1 cellular context compared by ENCODE assay signal in genomic region chr2:160407393-160408204, GRCh38.
TF ChIP-seq lines count a peak whose summit lies in the region.

No MANE protein-coding gene starts in this region.

TF ChIP-seq in HepG2, 621 proteins besides CTCF, POLR2A, EP300 and RAD21 (continued from another document and continues in another):
- no peak for TF ChIP-seq ZNF407 (CRISPR knock-in tag; IDR thresholded peaks at IDR 0.05; ENCODE audit: not compliant biosample characterization)
- TF ChIP-seq FOXP1 (IDR thresholded peaks at IDR 0.05), result no peak
- TF ChIP-seq FOXP1 (CRISPR knock-in tag; IDR thresholded peaks at IDR 0.05), result no peak
- peak; percentile 65; the same call in 1 of the 2 replicates for TF ChIP-seq KLF6 (CRISPR knock-in tag; IDR thresholded peaks at IDR 0.05)
- TF ChIP-seq ZNF713 (CRISPR knock-in tag; IDR thresholded peaks at IDR 0.05), result no peak
- TF ChIP-seq ZNF292 (CRISPR knock-in tag; IDR thresholded peaks at IDR 0.05; ENCODE audit: borderline replicate concordance, low read depth), result no peak
- TF ChIP-seq IRF2 (CRISPR knock-in tag; IDR thresholded peaks at IDR 0.05), result no peak
- 0 out of 4 replicates have a peak, but pooled peaks of 1 of the 2 experiments have one; percentile 19 for TF ChIP-seq REST (IDR thresholded peaks at IDR 0.05; ENCODE audit: borderline replicate concordance in 1 of 2, low read depth in 1 of 2, low read length in 2 of 2)
- TF ChIP-seq BCLAF1 (IDR thresholded peaks at IDR 0.05), result no peak
- TF ChIP-seq DZIP1 (CRISPR knock-in tag; IDR thresholded peaks at IDR 0.05), result no peak
- no peak for TF ChIP-seq NONO (IDR thresholded peaks at IDR 0.05)
- 0 out of 2 replicates have a peak, but pooled peaks have one; percentile 20 for TF ChIP-seq NONO (CRISPR knock-in tag; conservative IDR thresholded peaks at IDR 0.05)
- no peak for TF ChIP-seq TFE3 (CRISPR knock-in tag; IDR thresholded peaks at IDR 0.05)
- TF ChIP-seq ZNF790 (CRISPR knock-in tag; IDR thresholded peaks at IDR 0.05; ENCODE audit: borderline replicate concordance), result no peak
- no peak for TF ChIP-seq SP2 (CRISPR knock-in tag; IDR thresholded peaks at IDR 0.05)
- 0 out of 2 replicates have a peak, but pooled peaks have one; percentile 70 for TF ChIP-seq MED13 (CRISPR knock-in tag; IDR thresholded peaks at IDR 0.05)
- peak; percentile 13; the same call in 1 of the 2 replicates for TF ChIP-seq MXD1 (CRISPR knock-in tag; IDR thresholded peaks at IDR 0.05)
- 0 out of 2 replicates have a peak, but pooled peaks have one; percentile 18 for TF ChIP-seq KMT2B (CRISPR knock-in tag; IDR thresholded peaks at IDR 0.05)
- no peak for TF ChIP-seq GRHL1 (CRISPR knock-in tag; conservative IDR thresholded peaks at IDR 0.05)
- no peak for TF ChIP-seq EEA1 (CRISPR knock-in tag; IDR thresholded peaks at IDR 0.05; ENCODE audit: borderline replicate concordance)
- no peak for TF ChIP-seq GPBP1L1 (CRISPR knock-in tag; IDR thresholded peaks at IDR 0.05)
- TF ChIP-seq TCF7 (IDR thresholded peaks at IDR 0.05; ENCODE audit: low read depth), result no peak
- no peak for TF ChIP-seq KDM3A (CRISPR knock-in tag; IDR thresholded peaks at IDR 0.05; ENCODE audit: low read depth)
- no peak for TF ChIP-seq KDM4B (CRISPR knock-in tag; IDR thresholded peaks at IDR 0.05)
- no peak for TF ChIP-seq TBX3 (IDR thresholded peaks at IDR 0.05; ENCODE audit: borderline replicate concordance)
- no peak for TF ChIP-seq ZNF883 (CRISPR knock-in tag; IDR thresholded peaks at IDR 0.05; ENCODE audit: not compliant biosample characterization)
- TF ChIP-seq PAX8 (CRISPR knock-in tag; IDR thresholded peaks at IDR 0.05; ENCODE audit: borderline replicate concordance), result no peak
- 0 out of 2 replicates have a peak, but pooled peaks have one; percentile 37 for TF ChIP-seq ZNF691 (CRISPR knock-in tag; IDR thresholded peaks at IDR 0.05; ENCODE audit: borderline replicate concordance, low read depth)
- TF ChIP-seq ETV6 (CRISPR knock-in tag; conservative IDR thresholded peaks at IDR 0.05), result peak; percentile 56; the same call in 1 of the 2 replicates
- TF ChIP-seq FOSL1 (CRISPR knock-in tag; IDR thresholded peaks at IDR 0.05; ENCODE audit: borderline replicate concordance), result no peak
- TF ChIP-seq GATA4 (IDR thresholded peaks at IDR 0.05; ENCODE audit: borderline replicate concordance, low read depth), result no peak
- TF ChIP-seq ZSCAN31 (CRISPR knock-in tag; IDR thresholded peaks at IDR 0.05; ENCODE audit: low read depth), result 0 out of 2 replicates have a peak, but pooled peaks have one; percentile 28
- no peak for TF ChIP-seq KLF15 (CRISPR knock-in tag; IDR thresholded peaks at IDR 0.05; ENCODE audit: borderline replicate concordance)
